In the genomic region with DNA sequence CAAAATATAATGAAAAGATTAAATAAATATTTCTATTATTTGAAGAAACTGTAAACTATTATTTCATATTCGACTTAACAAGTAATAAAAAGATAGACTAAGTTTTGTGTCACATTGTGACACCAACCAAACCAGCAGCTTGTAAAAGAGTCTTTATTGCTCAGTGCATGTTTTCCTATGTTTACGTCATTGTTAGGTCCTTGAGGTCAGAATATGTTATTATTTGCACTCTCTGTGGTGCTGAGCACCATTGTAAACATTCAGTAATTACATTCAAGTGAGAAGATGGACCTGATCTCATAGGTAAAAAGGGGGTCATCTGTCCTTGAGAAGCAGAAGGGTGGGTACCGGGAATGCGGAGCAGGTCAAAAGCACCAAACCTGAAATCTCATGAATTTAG, we compare ENCODE assay signal across 14 cellular contexts.
DNase-seq lines count a peak whose midpoint lies in the region; ATAC-seq and TF ChIP-seq lines count a peak whose summit lies in the region.
"Had no signal": no experiment of that assay in that cellular context is flagged by ENCODE, and none has a peak within 500 bp of the region (broad histone marks: within the 10 kb centered on the region; RNA-seq: fewer than 3 reads in every experiment).

No MANE protein-coding gene starts in this region.

- 92 to 96% (median 94%) methylated on average over 4 of the region's 4 CpGs for WGBS in adrenal gland, 4 donors

- DNase-seq in NCI-H1092 treated with DMSO at 0.1 percent for 48 hours (lab: John Stamatoyannopoulos, UW) (peak; percentile 3), NCI-H1092 (lab: John Stamatoyannopoulos, UW) (no peak), DMS53 treated with DMSO at 0.1 percent for 48 hours (lab: John Stamatoyannopoulos, UW; ENCODE audit: unreplicated experiment) (peak; percentile 58), NCI-H510A treated with DMSO at 0.1 percent for 48 hours (lab: John Stamatoyannopoulos, UW) (peak; percentile 72), SHP77 treated with DMSO at 0.1 percent for 48 hours (lab: John Stamatoyannopoulos, UW) (peak; percentile 40), adrenal gland (no peak), NCI-H2196 (lab: John Stamatoyannopoulos, UW; ENCODE audit: unreplicated experiment) (no peak)
- DNase-seq: DMS 273 treated with DMSO at 0.1 percent for 48 hours, KG1, NCI-H187, NCI-H524 treated with DMSO at 0.1 percent for 48 hours, Right ventricle myocardium superior, SK-N-SH had no signal

- no peaks in the 10 kb centered on the region for H3K36me3 ChIP-seq in adrenal gland (replicated peaks in 1 of 2)

- ATAC-seq in GM18861 (IDR thresholded peaks at IDR 0.05; ENCODE audit: unreplicated experiment), result no peak

- no peaks in the 10 kb centered on the region for H3K9me3 ChIP-seq in adrenal gland (replicated peaks in 1 of 3)
- H3K9me3 ChIP-seq: SK-N-SH had no signal

- no peak overlapping the region for H3K27ac ChIP-seq in adrenal gland

- no peaks in the 10 kb centered on the region for H3K4me1 ChIP-seq in adrenal gland (replicated peaks in 1 of 2)

- TF ChIP-seq CTCF in adrenal gland (IDR thresholded peaks at IDR 0.05), result no peak

- no peak overlapping the region for H3K4me3 ChIP-seq in adrenal gland

- no peaks in the 10 kb centered on the region for H3K27me3 ChIP-seq in adrenal gland

- intact Hi-C loops in adrenal gland (cut with DNase I), result no loop called here

- no peak for TF ChIP-seq POLR2A in adrenal gland (IDR thresholded peaks at IDR 0.05)

Comparison
In these comparisons a context has a peak if more than half of its experiments do, and no peak if none do; other contexts are left out.
1. DNase-seq: peak in NCI-H1092 treated with DMSO at 0.1 percent for 48 hours (single experiment), DMS53 treated with DMSO at 0.1 percent for 48 hours (single experiment), NCI-H510A treated with DMSO at 0.1 percent for 48 hours (single experiment) and SHP77 treated with DMSO at 0.1 percent for 48 hours (single experiment); none in NCI-H1092 (single experiment), adrenal gland (0 of 7) and NCI-H2196 (single experiment).